19 cellular contexts compared by ENCODE assay signal in the genomic region with DNA sequence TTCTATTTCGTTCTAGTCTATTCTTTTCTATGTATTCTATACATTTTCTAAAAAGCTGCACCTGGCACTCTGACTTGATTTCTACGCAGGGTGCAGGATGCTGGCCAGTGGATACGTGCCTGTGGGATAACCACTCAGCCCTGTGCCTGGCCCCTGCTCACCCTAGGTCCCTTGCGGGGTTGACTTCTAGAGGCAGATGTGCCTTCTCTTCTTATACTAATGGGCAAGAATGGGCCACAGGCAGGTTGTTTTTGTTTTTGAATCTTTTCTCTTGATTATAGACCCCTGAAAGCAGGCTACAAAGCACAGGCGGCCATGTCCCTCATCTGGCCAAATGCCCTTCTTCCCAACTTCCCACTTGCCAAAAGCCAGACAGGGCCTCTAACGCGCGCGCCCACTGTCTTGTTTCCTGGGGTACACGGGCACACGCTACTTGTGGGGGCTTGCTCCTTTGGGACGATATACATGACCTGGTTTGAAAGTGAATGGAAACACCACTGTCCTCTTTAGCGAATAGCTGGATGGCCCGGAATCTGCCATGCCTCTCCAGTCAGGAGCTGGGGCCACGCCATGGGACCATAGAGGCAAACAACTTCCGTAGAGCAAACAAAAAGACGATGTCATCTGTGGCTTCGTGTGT.
DNase-seq lines count a peak whose midpoint lies in the region; ATAC-seq and TF ChIP-seq lines count a peak whose summit lies in the region.
"Had no signal": no experiment of that assay in that cellular context is flagged by ENCODE, and none has a peak within 500 bp of the region (broad histone marks: within the 10 kb centered on the region; RNA-seq: fewer than 3 reads in every experiment).

No MANE protein-coding gene starts in this region.

- H3K27me3 ChIP-seq in H7 (ENCODE audit: control insufficient read depth, insufficient read depth, low read length) (peaks cover 13% of the 10 kb centered on the region), lung (ENCODE audit: control insufficient read depth, insufficient read depth) (no peaks in the 10 kb centered on the region)
- H3K27me3 ChIP-seq in effector memory CD4-positive, alpha-beta T cell (replicated peaks; ENCODE audit: control insufficient read depth, insufficient read depth, low read length, poor library complexity, severe bottlenecking), result no peaks in the 10 kb centered on the region
- H3K27me3 ChIP-seq: BLaER1 had no signal

- peaks cover 75% of the 10 kb centered on the region for H3K27me3 Mint-ChIP-seq in WTC11 (ENCODE audit: low read depth)
- H3K27me3 Mint-ChIP-seq: CD4-positive, alpha-beta T cell had no signal

- H3K27ac Mint-ChIP-seq in WTC11, result no peak overlapping the region
- H3K27ac Mint-ChIP-seq: CD4-positive, alpha-beta T cell had no signal

- peaks cover 57% of the 10 kb centered on the region for H3K4me1 Mint-ChIP-seq in WTC11

- DNase-seq in H7, result peak; percentile 32
- no peak for DNase-seq in WTC11 (ENCODE audit: low spot score)
- DNase-seq in lung (ENCODE audit: low spot score), result peak; percentile 11
- peak; percentile 44 for DNase-seq in posterior vena cava (ENCODE audit: low spot score)
- no peak for DNase-seq in effector memory CD4-positive, alpha-beta T cell
- no peak for DNase-seq in NCI-H524 (lab: John Stamatoyannopoulos, UW)
- DNase-seq: CD4-positive, alpha-beta T cell; GOT3; KBM-7; MG63; NCI-H2029; NCI-H446; NCI-H82; RPMI8226; SHP77 treated with DMSO at 0.1 percent for 48 hours had no signal

- H3K4me3 Mint-ChIP-seq in WTC11, result no peak overlapping the region
- H3K4me3 Mint-ChIP-seq: CD4-positive, alpha-beta T cell had no signal

- TF ChIP-seq CTCF in WTC11 (IDR thresholded peaks at IDR 0.05) (no peak), lung (IDR thresholded peaks at IDR 0.05; ENCODE audit: control extremely low read depth, extremely low read depth) (no peak)

- H3K4me1 ChIP-seq in lung (ENCODE audit: control insufficient read depth in 2 of 2, insufficient read depth in 2 of 2, low read length in 2 of 2), result no peaks in the 10 kb centered on the region
- no peaks in the 10 kb centered on the region for H3K4me1 ChIP-seq in effector memory CD4-positive, alpha-beta T cell (ENCODE audit: control insufficient read depth, insufficient read depth, low read length, poor library complexity, severe bottlenecking)
- H3K4me1 ChIP-seq: BLaER1 had no signal

- H3K4me3 ChIP-seq in H7 (ENCODE audit: insufficient read depth, low read depth, low read length), result no peak overlapping the region
- H3K4me3 ChIP-seq in lung, result no peak overlapping the region
- H3K4me3 ChIP-seq in effector memory CD4-positive, alpha-beta T cell (ENCODE audit: insufficient read depth, low read depth, low read length, poor library complexity, severe bottlenecking), result no peak overlapping the region
- H3K4me3 ChIP-seq: BLaER1, MG63, SK-N-MC had no signal

- peaks cover 0 to 2% of the 10 kb centered on the region in 2 donors for H3K9me3 ChIP-seq in lung (ENCODE audit: control insufficient read depth in 2 of 2, insufficient read depth in 1 of 2, low read length in 1 of 2)
- peaks cover 3% of the 10 kb centered on the region for H3K9me3 ChIP-seq in effector memory CD4-positive, alpha-beta T cell (ENCODE audit: control insufficient read depth, low read length)
- H3K9me3 ChIP-seq: MG63 had no signal

- intact Hi-C loops in posterior vena cava (cut with DNase I), result no loop called here

- CTCF ChIA-PET in WTC11 (lab: Charles Lee), result no interaction called here

- POLR2A ChIA-PET in WTC11 (lab: Charles Lee), result no interaction called here

- WGBS in lung, 2 donors, result 87% methylated on average over 18 of the region's 18 CpGs

- no peak for ATAC-seq in WTC11
- ATAC-seq in lung (ENCODE audit: insufficient read depth, low FRiP score), result no peak
- ATAC-seq in GM18909 (IDR thresholded peaks at IDR 0.05; ENCODE audit: poor library complexity, unreplicated experiment), result no peak
- no peak for ATAC-seq in HG02981 (IDR thresholded peaks at IDR 0.05; ENCODE audit: unreplicated experiment)

- no peaks in the 10 kb centered on the region for H3K9me3 Mint-ChIP-seq in WTC11

- H3K36me3 ChIP-seq in H7 (replicated peaks; ENCODE audit: control insufficient read depth, insufficient read depth, low read length) (no peaks in the 10 kb centered on the region), lung (ENCODE audit: control insufficient read depth in 2 of 2, insufficient read depth in 2 of 2, low read length in 2 of 2) (no peaks in the 10 kb centered on the region)
- no peaks in the 10 kb centered on the region for H3K36me3 ChIP-seq in effector memory CD4-positive, alpha-beta T cell (ENCODE audit: control insufficient read depth, insufficient read depth, low read length)
- H3K36me3 ChIP-seq: BLaER1, MG63 had no signal

- H3K27ac ChIP-seq in lung (ENCODE audit: low read depth in 1 of 2, low read length in 1 of 2), result no peak overlapping the region
- no peak overlapping the region for H3K27ac ChIP-seq in effector memory CD4-positive, alpha-beta T cell (ENCODE audit: insufficient read depth, low read length, poor library complexity, severe bottlenecking)
- H3K27ac ChIP-seq: BLaER1, SK-N-MC had no signal

- no peaks in the 10 kb centered on the region for H3K36me3 Mint-ChIP-seq in WTC11

TF ChIP-seq in WTC11, 78 proteins besides CTCF, POLR2A, EP300 and RAD21:
- TF ChIP-seq TEAD1 (CRISPR knock-in tag; IDR thresholded peaks at IDR 0.05), result 0 out of 2 replicates have a peak, but pooled peaks have one; percentile 12
- TF ChIP-seq, protein P1, sequence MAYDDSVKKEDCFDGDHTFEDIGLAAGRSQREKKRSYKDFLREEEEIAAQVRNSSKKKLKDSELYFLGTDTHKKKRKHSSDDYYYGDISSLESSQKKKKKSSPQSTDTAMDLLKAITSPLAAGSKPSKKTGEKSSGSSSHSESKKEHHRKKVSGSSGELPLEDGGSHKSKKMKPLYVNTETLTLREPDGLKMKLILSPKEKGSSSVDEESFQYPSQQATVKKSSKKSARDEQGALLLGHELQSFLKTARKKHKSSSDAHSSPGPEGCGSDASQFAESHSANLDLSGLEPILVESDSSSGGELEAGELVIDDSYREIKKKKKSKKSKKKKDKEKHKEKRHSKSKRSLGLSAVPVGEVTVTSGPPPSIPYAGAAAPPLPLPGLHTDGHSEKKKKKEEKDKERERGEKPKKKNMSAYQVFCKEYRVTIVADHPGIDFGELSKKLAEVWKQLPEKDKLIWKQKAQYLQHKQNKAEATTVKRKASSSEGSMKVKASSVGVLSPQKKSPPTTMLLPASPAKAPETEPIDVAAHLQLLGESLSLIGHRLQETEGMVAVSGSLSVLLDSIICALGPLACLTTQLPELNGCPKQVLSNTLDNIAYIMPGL (CRISPR knock-in tag; IDR thresholded peaks at IDR 0.05), result no peak
- TF ChIP-seq MYBL2 (CRISPR knock-in tag; IDR thresholded peaks at IDR 0.05), result 0 out of 2 replicates have a peak, but pooled peaks have one; percentile 12
- TF ChIP-seq ZNF219 (CRISPR knock-in tag; IDR thresholded peaks at IDR 0.05; ENCODE audit: borderline replicate concordance), result no peak
- TF ChIP-seq, protein P2, sequence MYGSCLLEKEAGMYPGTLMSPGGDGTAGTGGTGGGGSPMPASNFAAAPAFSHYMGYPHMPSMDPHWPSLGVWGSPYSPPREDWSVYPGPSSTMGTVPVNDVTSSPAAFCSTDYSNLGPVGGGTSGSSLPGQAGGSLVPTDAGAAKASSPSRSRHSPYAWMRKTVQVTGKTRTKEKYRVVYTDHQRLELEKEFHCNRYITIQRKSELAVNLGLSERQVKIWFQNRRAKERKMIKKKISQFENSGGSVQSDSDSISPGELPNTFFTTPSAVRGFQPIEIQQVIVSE (CRISPR knock-in tag; IDR thresholded peaks at IDR 0.05; ENCODE audit: borderline replicate concordance), result no peak
- TF ChIP-seq ZNF317 (CRISPR knock-in tag; IDR thresholded peaks at IDR 0.05; ENCODE audit: borderline replicate concordance, low read depth), result peak; percentile 89
- TF ChIP-seq, protein P3, sequence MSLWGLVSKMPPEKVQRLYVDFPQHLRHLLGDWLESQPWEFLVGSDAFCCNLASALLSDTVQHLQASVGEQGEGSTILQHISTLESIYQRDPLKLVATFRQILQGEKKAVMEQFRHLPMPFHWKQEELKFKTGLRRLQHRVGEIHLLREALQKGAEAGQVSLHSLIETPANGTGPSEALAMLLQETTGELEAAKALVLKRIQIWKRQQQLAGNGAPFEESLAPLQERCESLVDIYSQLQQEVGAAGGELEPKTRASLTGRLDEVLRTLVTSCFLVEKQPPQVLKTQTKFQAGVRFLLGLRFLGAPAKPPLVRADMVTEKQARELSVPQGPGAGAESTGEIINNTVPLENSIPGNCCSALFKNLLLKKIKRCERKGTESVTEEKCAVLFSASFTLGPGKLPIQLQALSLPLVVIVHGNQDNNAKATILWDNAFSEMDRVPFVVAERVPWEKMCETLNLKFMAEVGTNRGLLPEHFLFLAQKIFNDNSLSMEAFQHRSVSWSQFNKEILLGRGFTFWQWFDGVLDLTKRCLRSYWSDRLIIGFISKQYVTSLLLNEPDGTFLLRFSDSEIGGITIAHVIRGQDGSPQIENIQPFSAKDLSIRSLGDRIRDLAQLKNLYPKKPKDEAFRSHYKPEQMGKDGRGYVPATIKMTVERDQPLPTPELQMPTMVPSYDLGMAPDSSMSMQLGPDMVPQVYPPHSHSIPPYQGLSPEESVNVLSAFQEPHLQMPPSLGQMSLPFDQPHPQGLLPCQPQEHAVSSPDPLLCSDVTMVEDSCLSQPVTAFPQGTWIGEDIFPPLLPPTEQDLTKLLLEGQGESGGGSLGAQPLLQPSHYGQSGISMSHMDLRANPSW (CRISPR knock-in tag; conservative IDR thresholded peaks at IDR 0.05; ENCODE audit: low read depth), result no peak

Comparison
In these comparisons a context has a peak if more than half of its experiments do, and no peak if none do; other contexts are left out.
1. DNase-seq: peak in H7 (single experiment), lung (single experiment) and posterior vena cava (single experiment); none in WTC11 (single experiment), effector memory CD4-positive, alpha-beta T cell (0 of 3) and NCI-H524 (0 of 2).